ENCODE assay signal across 3 cellular contexts in the genomic region with DNA sequence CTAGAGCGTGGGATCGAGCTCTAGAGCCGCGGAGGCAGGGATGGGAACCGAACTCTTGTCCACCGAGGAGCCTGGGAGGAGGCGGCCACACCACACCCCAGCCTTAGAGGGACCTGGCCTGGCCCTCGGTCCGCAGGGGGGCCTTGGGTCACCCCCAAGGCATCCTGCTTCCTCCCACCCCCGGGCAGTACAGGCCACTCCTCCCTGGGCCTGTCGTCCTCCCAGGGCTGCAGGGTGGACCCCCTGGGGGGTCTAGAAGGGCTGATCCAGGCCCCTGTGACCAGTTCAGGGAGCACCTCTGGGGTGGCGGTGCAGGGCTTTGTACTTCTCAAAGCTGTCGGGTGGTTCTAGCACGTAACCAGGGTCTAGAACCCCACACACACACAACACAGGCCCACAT.
"Had no signal": no experiment of that assay in that cellular context is flagged by ENCODE, and none has a peak within 500 bp of the region (broad histone marks: within the 10 kb centered on the region; RNA-seq: fewer than 3 reads in every experiment).

No MANE protein-coding gene starts in this region.

- DNase-seq: GDM1, GF-D8 had no signal

- ATAC-seq: GM12878 had no signal

- H3K4me3 ChIP-seq: GM12878 had no signal
